In genomic region chr17:68455756-68456528, GRCh38 we compare ENCODE assay signal across 8 cellular contexts.
DNase-seq lines count a peak whose midpoint lies in the region; ATAC-seq lines count a peak whose summit lies in the region.

No MANE protein-coding gene starts in this region.

- ATAC-seq in HG03432 (IDR thresholded peaks at IDR 0.05; ENCODE audit: unreplicated experiment) (no peak), HG02885 (IDR thresholded peaks at IDR 0.05; ENCODE audit: poor library complexity, unreplicated experiment) (no peak)

- H3K27me3 ChIP-seq in stomach smooth muscle (ENCODE audit: control insufficient read depth in 1 of 2, insufficient read depth in 2 of 2, low read length in 2 of 2), result no peaks in the 10 kb centered on the region

- peak overlapping the region; percentile 79 to 80 for H3K4me3 ChIP-seq in stomach smooth muscle (ENCODE audit: low read length in 2 of 2)

- H3K4me1 ChIP-seq in stomach smooth muscle (ENCODE audit: control insufficient read depth, insufficient read depth, low read length), result peaks cover 14% of the 10 kb centered on the region

- no peaks in the 10 kb centered on the region for H3K36me3 ChIP-seq in stomach smooth muscle (ENCODE audit: control insufficient read depth in 2 of 2, insufficient read depth in 2 of 2, low read length in 2 of 2)

- DNase-seq in GF-D8 (lab: John Stamatoyannopoulos, UW) (peak; percentile 63), NCI-H1105 treated with DMSO at 0.1 percent for 48 hours (lab: John Stamatoyannopoulos, UW) (peak; percentile 76), amniotic epithelial cell (ENCODE audit: low read depth) (peak; percentile 97), islet precursor cell (peak; percentile 93), activated gamma-delta T cell treated with Interleukin-2 at 50 U/mL for 16 hours (no peak)

- H3K9me3 ChIP-seq in stomach smooth muscle (ENCODE audit: control insufficient read depth in 2 of 2, low read length in 2 of 2), result no peaks in the 10 kb centered on the region

- peak overlapping the region; percentile 50 to 71 for H3K9ac ChIP-seq in stomach smooth muscle (ENCODE audit: low read length in 2 of 2)

- peak overlapping the region; percentile 80 for H3K27ac ChIP-seq in stomach smooth muscle (ENCODE audit: low read length)
